In the genomic region with DNA sequence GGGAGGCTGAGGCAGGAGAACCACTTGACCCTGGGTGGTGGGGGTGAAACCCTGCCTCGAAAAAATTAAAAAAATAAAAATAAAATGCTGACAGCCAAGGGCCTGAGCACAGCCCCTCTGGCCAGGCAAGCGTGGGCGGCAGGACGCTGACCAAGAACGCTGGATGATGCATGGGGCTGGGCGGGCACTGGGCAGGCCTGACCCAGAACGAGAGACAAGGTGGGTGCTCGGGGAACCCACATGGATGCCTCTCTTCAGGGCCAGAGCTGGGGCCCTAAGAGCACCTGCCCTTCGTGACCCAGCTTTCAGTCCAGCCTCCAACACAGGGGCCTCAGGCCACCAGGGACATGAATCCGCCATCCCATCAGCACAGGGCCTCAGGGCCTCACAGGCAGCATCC, we compare ENCODE assay signal across 20 cellular contexts. TPM values are rescaled to one million over a fixed set of nuclear protein-coding genes. Genes with fewer than 3 reads are reported as not detected.
DNase-seq lines count a peak whose midpoint lies in the region; ATAC-seq, FAIRE-seq and TF ChIP-seq lines count a peak whose summit lies in the region.
"Had no signal": no experiment of that assay in that cellular context is flagged by ENCODE, and none has a peak within 500 bp of the region (broad histone marks: within the 10 kb centered on the region; RNA-seq: fewer than 3 reads in every experiment).

No MANE protein-coding gene starts in this region.

- H3K27ac Mint-ChIP-seq in Calu3 (ENCODE audit: unreplicated experiment) = no peak overlapping the region
- H3K27ac Mint-ChIP-seq: CD8-positive, alpha-beta memory T cell had no signal

- no TSS peak for BruUV-seq in Calu3 (replicated peaks; lab: Mats Ljungman, UMichigan)

- H3K4me1 ChIP-seq in kidney (ENCODE audit: control insufficient read depth in 1 of 2, insufficient read depth in 1 of 2, low read depth in 1 of 2, low read length in 2 of 2) (no peaks in the 10 kb centered on the region), trophoblast cell (ENCODE audit: control insufficient read depth in 1 of 2, insufficient read depth in 2 of 2, low read length in 2 of 2) (no peaks in the 10 kb centered on the region)
- H3K4me1 ChIP-seq: BE2C, HAP-1 had no signal

- no peak overlapping the region for H2AFZ ChIP-seq in trophoblast cell (ENCODE audit: insufficient read depth, low read length, poor library complexity)

- no peak overlapping the region for H3K14ac ChIP-seq in trophoblast cell (ENCODE audit: low read length)

- no peak overlapping the region for H2AK5ac ChIP-seq in trophoblast cell (ENCODE audit: low read length)

- no peak for FAIRE-seq in kidney (lab: Jason Lieb, UNC)
- FAIRE-seq: A204.1, D721Med, G401.6, GM12891, GM19239, H1 had no signal

- no peak for ATAC-seq in left ventricle myocardium superior
- ATAC-seq in HG03139 (IDR thresholded peaks at IDR 0.05; ENCODE audit: unreplicated experiment) = no peak

- no CpG with 5 or more reads among the region's 10 CpGs for WGBS in trophoblast cell (ENCODE audit: extremely low coverage, insufficient coverage, insufficient read length)

- no peaks in the 10 kb centered on the region for H3K79me2 ChIP-seq in trophoblast cell (ENCODE audit: control insufficient read depth, insufficient read depth, low read length, poor library complexity)

- H3K4me3 ChIP-seq in kidney (ENCODE audit: low read length in 2 of 2) = no peak overlapping the region
- H3K4me3 ChIP-seq in trophoblast cell (ENCODE audit: low read depth, low read length) = peak overlapping the region; percentile 2
- H3K4me3 ChIP-seq: HAP-1 had no signal

- H3K9ac ChIP-seq in kidney (ENCODE audit: low read length in 2 of 2) (no peak overlapping the region), trophoblast cell (ENCODE audit: low read length) (no peak overlapping the region)

- no peak overlapping the region for H3K4me2 ChIP-seq in trophoblast cell (ENCODE audit: low read length)

- no peak overlapping the region for H4K91ac ChIP-seq in trophoblast cell (ENCODE audit: low read depth, low read length)

- H3K9me3 Mint-ChIP-seq in Calu3 (ENCODE audit: low read depth, unreplicated experiment) = peaks cover 3% of the 10 kb centered on the region
- H3K9me3 Mint-ChIP-seq: CD8-positive, alpha-beta memory T cell had no signal

- no peak overlapping the region for H3K27ac ChIP-seq in kidney (ENCODE audit: low read depth in 2 of 2, low read length in 2 of 2)
- no peak overlapping the region for H3K27ac ChIP-seq in trophoblast cell (ENCODE audit: low read depth, low read length)

- no peak overlapping the region for H2BK12ac ChIP-seq in trophoblast cell (ENCODE audit: low read length)

- H3K79me1 ChIP-seq in trophoblast cell (ENCODE audit: low read length) = no peaks in the 10 kb centered on the region

- H2BK5ac ChIP-seq in trophoblast cell (ENCODE audit: low read depth, low read length, poor library complexity) = no peak overlapping the region

- H4K12ac ChIP-seq in trophoblast cell (ENCODE audit: low read depth, low read length) = no peak overlapping the region

- no peak overlapping the region for H3K18ac ChIP-seq in trophoblast cell (ENCODE audit: low read length)

- no peaks in the 10 kb centered on the region for H3K4me1 Mint-ChIP-seq in Calu3 (ENCODE audit: low read depth, unreplicated experiment)

- H3K4me3 Mint-ChIP-seq in Calu3 (ENCODE audit: low read depth, unreplicated experiment) = no peak overlapping the region
- H3K4me3 Mint-ChIP-seq: CD4-positive, CD25-positive, alpha-beta regulatory T cell; CD8-positive, alpha-beta memory T cell had no signal

- H3K23ac ChIP-seq in trophoblast cell (ENCODE audit: low read length) = no peak overlapping the region

- no peaks in the 10 kb centered on the region for H3K9me3 ChIP-seq in kidney (ENCODE audit: control insufficient read depth in 1 of 2, low read length in 2 of 2)
- peaks cover 2% of the 10 kb centered on the region for H3K9me3 ChIP-seq in trophoblast cell (ENCODE audit: insufficient read depth, low read depth, low read length)
- H3K9me3 ChIP-seq: BE2C, HAP-1 had no signal

- no peak overlapping the region for H2BK120ac ChIP-seq in trophoblast cell (ENCODE audit: insufficient read depth, low read length, poor library complexity)

- no peaks in the 10 kb centered on the region for H3K27me3 ChIP-seq in trophoblast cell (ENCODE audit: insufficient read depth, low read length)

- DNase-seq in left ventricle myocardium superior (peak; percentile 16), cardiac septum (ENCODE audit: low spot score) (no peak), kidney (peak; percentile 53), trophoblast cell (no peak), Calu3 (no peak)
- DNase-seq: ACHN; BE2C; C1 segment of cervical spinal cord; CD4-positive, CD25-positive, alpha-beta regulatory T cell; CD8-positive, alpha-beta memory T cell; COR-L47 had no signal

- H3K36me3 Mint-ChIP-seq in Calu3 (ENCODE audit: insufficient read depth, unreplicated experiment) = no peaks in the 10 kb centered on the region
- H3K36me3 Mint-ChIP-seq: CD4-positive, CD25-positive, alpha-beta regulatory T cell had no signal

- H3K36me3 ChIP-seq in kidney (ENCODE audit: control insufficient read depth in 1 of 2, insufficient read depth in 2 of 2, low read length in 2 of 2) (no peaks in the 10 kb centered on the region), trophoblast cell (ENCODE audit: control insufficient read depth in 1 of 2, insufficient read depth in 2 of 2, low read length in 2 of 2) (no peaks in the 10 kb centered on the region)
- H3K36me3 ChIP-seq: BE2C, HAP-1 had no signal

- intact Hi-C loops in left ventricle myocardium superior (cut with micrococcal nuclease) (no loop called here), cardiac septum (cut with DNase I) (no loop called here), kidney (cut with DNase I) (no loop called here), Calu3 (cut with micrococcal nuclease; ENCODE audit: unreplicated experiment) (no loop called here)

- CTCF ChIA-PET in Calu3 (lab: Charles Lee) = interaction anchor here (1.8 kb wide), 1 partner anchor 10 kb away, joined by 9 read pairs; no protein-coding TSS in a partner anchor

- H3K4ac ChIP-seq in trophoblast cell (ENCODE audit: low read depth, low read length) = no peak overlapping the region

- H4K8ac ChIP-seq in trophoblast cell (ENCODE audit: low read depth, low read length) = no peak overlapping the region

- TF ChIP-seq CTCF in kidney (IDR thresholded peaks at IDR 0.05; ENCODE audit: borderline replicate concordance, extremely low read depth, insufficient read depth) = no peak
- TF ChIP-seq CTCF in Calu3 (IDR thresholded peaks at IDR 0.05; ENCODE audit: unreplicated experiment) = no peak

- peaks cover 84% of the 10 kb centered on the region for H3K27me3 Mint-ChIP-seq in Calu3 (ENCODE audit: unreplicated experiment)

RNA-seq across cellular contexts. Expression of a gene that starts 11.3 kb away (rescaled TPM):
- total RNA-seq in left ventricle myocardium superior = 1.6 TPM
- total RNA-seq in cardiac septum = not detected
- 20.7 TPM for total RNA-seq in kidney
- 4.8 TPM for polyA plus RNA-seq in kidney (ENCODE audit: insufficient read depth, low read depth, low replicate concordance)
- polyA plus RNA-seq in trophoblast cell (2013) = 0.03 TPM in 1 of 2 replicates, not detected in the other
- total RNA-seq in Calu3 (2022) = 0.54 and 1.5 TPM in 2 replicates
- total RNA-seq: HT-29 had no signal
- polyA plus RNA-seq: CD8-positive, alpha-beta memory T cell had no signal

Comparison
In these comparisons a context has a peak if more than half of its experiments do, and no peak if none do; other contexts are left out.
1. DNase-seq: peak in left ventricle myocardium superior (single experiment) and kidney (single experiment); none in cardiac septum (single experiment), trophoblast cell (0 of 2) and Calu3 (single experiment).